29 cellular contexts compared by ENCODE assay signal in the genomic region with DNA sequence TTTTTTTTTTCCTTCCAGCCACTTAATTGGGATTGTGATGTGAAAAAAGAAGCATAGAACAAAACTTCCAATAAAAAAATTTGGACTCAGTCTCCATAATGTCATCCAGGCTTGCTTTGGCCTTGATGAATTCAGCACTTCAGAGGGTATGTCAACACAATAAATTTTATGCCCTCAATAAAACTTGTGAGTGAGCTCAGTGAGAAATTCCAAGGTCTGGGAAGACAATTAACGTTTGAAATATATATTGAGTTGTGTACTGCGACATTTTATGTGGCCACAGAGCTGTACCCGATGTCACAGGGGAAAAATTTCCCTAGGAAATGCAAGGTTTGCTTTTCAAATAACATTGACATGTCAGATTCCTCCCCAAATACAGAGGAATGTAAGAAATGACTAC.
"Had no signal": no experiment of that assay in that cellular context is flagged by ENCODE, and none has a peak within 500 bp of the region (broad histone marks: within the 10 kb centered on the region; RNA-seq: fewer than 3 reads in every experiment).

No MANE protein-coding gene starts in this region.

- H3K9me3 Mint-ChIP-seq: activated CD4-positive, alpha-beta memory T cell treated with anti-CD3 and anti-CD28 coated beads for 36 hours; activated naive CD4-positive, alpha-beta T cell treated with anti-CD3 and anti-CD28 coated beads for 36 hours; T-helper 1 cell treated with Interleukin-12 subunit alpha and Interleukin-12 subunit beta and Interleukin-4 antibody, amounts not matched to agents 30 μg/mL and 1 μg/mL, for 36 hours had no signal

- H3K4me3 Mint-ChIP-seq: activated CD4-positive, alpha-beta memory T cell treated with anti-CD3 and anti-CD28 coated beads for 36 hours; activated CD4-positive, alpha-beta T cell treated with anti-CD3 and anti-CD28 coated beads, Interleukin-2, amount 10 ng/mL, durations not matched to agents 24 days and 14 days; activated naive CD4-positive, alpha-beta T cell treated with anti-CD3 and anti-CD28 coated beads for 36 hours; activated naive CD8-positive, alpha-beta T cell treated with anti-CD3 and anti-CD28 coated beads, Interleukin-2, amount 10 ng/mL, durations not matched to agents 7 days and 5 days; activated T-helper 1 cell treated with anti-CD3 and anti-CD28 coated beads, Interleukin-12 subunit alpha, Interleukin-12 subunit beta, Interleukin-2, Interleukin-4 antibody, amounts not matched to agents 30 ng/mL and 10 ng/mL and 1 ng/mL, durations not matched to agents 14 hours and 24 hours and 36 hours; naive B cell; stimulated activated memory B cell treated with anti-CD40 and anti-IgM and Interleukin-4, amounts not matched to agents 10 μg/mL and 1 μg/mL and 100 μg/mL, for 72 hours; stimulated activated naive CD8-positive, alpha-beta T cell treated with anti-CD3 and anti-CD28 coated beads, Interleukin-15, amount 100 ng/mL, for 72 hours; T-helper 1 cell treated with Interleukin-12 subunit alpha and Interleukin-12 subunit beta and Interleukin-4 antibody, amounts not matched to agents 30 μg/mL and 1 μg/mL, for 36 hours had no signal

- H3K36me3 ChIP-seq: brain microvascular endothelial cell, esophagus squamous epithelium, ovary, sigmoid colon, upper lobe of left lung had no signal

- H3K4me3 ChIP-seq: esophagus squamous epithelium, ovary, psoas muscle, sigmoid colon, smooth muscle cell, upper lobe of left lung had no signal

- H3K4me1 ChIP-seq: esophagus squamous epithelium, psoas muscle, sigmoid colon, upper lobe of left lung had no signal

- H3K27ac ChIP-seq: brain microvascular endothelial cell, epithelial cell of prostate, esophagus squamous epithelium, ovary, psoas muscle, sigmoid colon, upper lobe of left lung had no signal

- H3K4me1 Mint-ChIP-seq: activated CD4-positive, alpha-beta T cell treated with anti-CD3 and anti-CD28 coated beads, Interleukin-2, amount 10 ng/mL, durations not matched to agents 24 days and 14 days; activated naive CD8-positive, alpha-beta T cell treated with anti-CD3 and anti-CD28 coated beads, Interleukin-2, amount 10 ng/mL, durations not matched to agents 7 days and 5 days; naive B cell; stimulated activated naive CD8-positive, alpha-beta T cell treated with anti-CD3 and anti-CD28 coated beads, Interleukin-15, amount 100 ng/mL, for 72 hours had no signal

- H3K27me3 Mint-ChIP-seq: activated CD4-positive, alpha-beta memory T cell treated with anti-CD3 and anti-CD28 coated beads for 36 hours; activated CD4-positive, alpha-beta T cell treated with anti-CD3 and anti-CD28 coated beads, Interleukin-2, amount 10 ng/mL, durations not matched to agents 24 days and 14 days; activated naive CD8-positive, alpha-beta T cell treated with anti-CD3 and anti-CD28 coated beads, Interleukin-2, amount 10 ng/mL, durations not matched to agents 7 days and 5 days; stimulated activated naive CD8-positive, alpha-beta T cell treated with anti-CD3 and anti-CD28 coated beads, Interleukin-15, amount 100 ng/mL, for 72 hours had no signal

- H3K27me3 ChIP-seq: brain microvascular endothelial cell, esophagus squamous epithelium, ovary, upper lobe of left lung had no signal

- DNase-seq: activated CD4-positive, alpha-beta memory T cell treated with anti-CD3 and anti-CD28 coated beads for 36 hours; activated CD4-positive, alpha-beta T cell treated with anti-CD3 and anti-CD28 coated beads, Interleukin-2, amount 10 ng/mL, durations not matched to agents 24 days and 14 days; activated CD4-positive, CD25-positive, alpha-beta regulatory T cell treated with anti-CD3 and anti-CD28 coated beads, Interleukin-2, amount 50 U/mL, for 72 hours; activated CD8-positive, alpha-beta memory T cell treated with anti-CD3 and anti-CD28 coated beads, Interleukin-2, amount 50 U/mL, for 4 hours; activated effector memory CD4-positive, alpha-beta T cell treated with anti-CD3 and anti-CD28 coated beads, Interleukin-2, amount 50 U/mL, for 16 hours; activated naive CD4-positive, alpha-beta T cell treated with anti-CD3 and anti-CD28 coated beads for 36 hours; activated naive CD8-positive, alpha-beta T cell treated with anti-CD3 and anti-CD28 coated beads, Interleukin-2, amount 10 ng/mL, durations not matched to agents 7 days and 5 days; activated T-cell treated with anti-CD3 and anti-CD28 coated beads, Interleukin-2, amount 50 U/mL, for 1 hour; amniotic stem cell; brain microvascular endothelial cell; esophagus squamous epithelium; foreskin melanocyte; left ventricle myocardium superior; naive B cell; ovary; psoas muscle; sigmoid colon; stimulated activated CD4-positive, alpha-beta T cell treated with anti-CD3 and anti-CD28 coated beads, Interleukin-1b, Interleukin-23, amount 100 ng/mL, for 48 hours; stimulated activated CD4-positive, alpha-beta T cell treated with anti-CD3 and anti-CD28 coated beads, Interleukin-4, amount 100 ng/mL, for 4 hours; stimulated activated CD8-positive, alpha-beta memory T cell treated with anti-CD3 and anti-CD28 coated beads, Interleukin-4, amount 100 ng/mL, for 48 hours; stimulated activated naive CD8-positive, alpha-beta T cell treated with anti-CD3 and anti-CD28 coated beads, Interleukin-15, amount 100 ng/mL, for 72 hours; substantia nigra; T1000; upper lobe of left lung had no signal

- H3K27ac Mint-ChIP-seq: activated CD4-positive, alpha-beta memory T cell treated with anti-CD3 and anti-CD28 coated beads for 36 hours; activated CD4-positive, alpha-beta T cell treated with anti-CD3 and anti-CD28 coated beads, Interleukin-2, amount 10 ng/mL, durations not matched to agents 24 days and 14 days; activated naive CD4-positive, alpha-beta T cell treated with anti-CD3 and anti-CD28 coated beads for 36 hours; activated naive CD8-positive, alpha-beta T cell treated with anti-CD3 and anti-CD28 coated beads, Interleukin-2, amount 10 ng/mL, durations not matched to agents 7 days and 5 days; activated T-helper 1 cell treated with anti-CD3 and anti-CD28 coated beads, Interleukin-12 subunit alpha, Interleukin-12 subunit beta, Interleukin-2, Interleukin-4 antibody, amounts not matched to agents 30 ng/mL and 10 ng/mL and 1 ng/mL, durations not matched to agents 14 hours and 24 hours and 36 hours; naive B cell; stimulated activated memory B cell treated with anti-CD40 and anti-IgM and Interleukin-4, amounts not matched to agents 10 μg/mL and 1 μg/mL and 100 μg/mL, for 72 hours; stimulated activated naive CD8-positive, alpha-beta T cell treated with anti-CD3 and anti-CD28 coated beads, Interleukin-15, amount 100 ng/mL, for 72 hours; T-helper 1 cell treated with Interleukin-12 subunit alpha and Interleukin-12 subunit beta and Interleukin-4 antibody, amounts not matched to agents 30 μg/mL and 1 μg/mL, for 36 hours had no signal

- H3K9me3 ChIP-seq: esophagus squamous epithelium, ovary, psoas muscle, sigmoid colon, upper lobe of left lung had no signal

- H3K36me3 Mint-ChIP-seq: activated CD4-positive, alpha-beta memory T cell treated with anti-CD3 and anti-CD28 coated beads for 36 hours; activated naive CD8-positive, alpha-beta T cell treated with anti-CD3 and anti-CD28 coated beads, Interleukin-2, amount 10 ng/mL, durations not matched to agents 7 days and 5 days; naive B cell; stimulated activated memory B cell treated with anti-CD40 and anti-IgM and Interleukin-4, amounts not matched to agents 10 μg/mL and 1 μg/mL and 100 μg/mL, for 72 hours had no signal

- ATAC-seq: left ventricle myocardium superior; psoas muscle; stimulated activated memory B cell treated with anti-CD40 and anti-IgM and Interleukin-4, amounts not matched to agents 10 μg/mL and 1 μg/mL and 100 μg/mL, for 72 hours; stimulated activated naive CD8-positive, alpha-beta T cell treated with anti-CD3 and anti-CD28 coated beads, Interleukin-15, amount 100 ng/mL, for 72 hours had no signal
